13 cellular contexts compared by ENCODE assay signal in genomic region chr1:112625696-112626095, GRCh38. TPM values are rescaled to one million over a fixed set of nuclear protein-coding genes. Genes with fewer than 3 reads are reported as not detected.
DNase-seq lines count a peak whose midpoint lies in the region; ATAC-seq and TF ChIP-seq lines count a peak whose summit lies in the region.
"Had no signal": no experiment of that assay in that cellular context is flagged by ENCODE, and none has a peak within 500 bp of the region (broad histone marks: within the 10 kb centered on the region; RNA-seq: fewer than 3 reads in every experiment).

No MANE protein-coding gene starts in this region.

- H3K79me2 ChIP-seq in Loucy (ENCODE audit: insufficient read depth, low read length): peaks cover 100% of the 10 kb centered on the region
- H3K79me2 ChIP-seq in mammary epithelial cell (ENCODE audit: insufficient read depth, low read length): peaks cover 98% of the 10 kb centered on the region

- H4K8ac ChIP-seq in mesenchymal stem cell (ENCODE audit: low read length): no peak overlapping the region

- H3K9ac ChIP-seq in Loucy (ENCODE audit: low read depth, low read length, poor library complexity, severe bottlenecking) (no peak overlapping the region), mammary epithelial cell (ENCODE audit: insufficient read depth, low read length) (no peak overlapping the region), mesenchymal stem cell (ENCODE audit: low read length) (no peak overlapping the region)
- H3K9ac ChIP-seq: KMS-11 had no signal

- CTCF ChIA-PET in mammary epithelial cell (lab: Charles Lee; ENCODE audit: low non-redundant PET) (no interaction called here), Calu3 (lab: Charles Lee) (interaction anchor here (0.6 kb wide), 1 partner anchor 10 kb away, joined by 3 read pairs; no protein-coding TSS in a partner anchor)

- peaks cover 19% of the 10 kb centered on the region for H3K4me1 Mint-ChIP-seq in Calu3 (ENCODE audit: low read depth, unreplicated experiment)

- no peak overlapping the region for H4K91ac ChIP-seq in mesenchymal stem cell (ENCODE audit: low read length)

- no peak overlapping the region for H3K4ac ChIP-seq in mesenchymal stem cell (ENCODE audit: low read depth in 1 of 2, low read length in 2 of 2)

- H2AFZ ChIP-seq in Loucy (ENCODE audit: low read length) (no peak overlapping the region), mammary epithelial cell (ENCODE audit: low read depth, low read length) (no peak overlapping the region), mesenchymal stem cell (ENCODE audit: low read depth, low read length) (no peak overlapping the region)

- no peak overlapping the region for H3K14ac ChIP-seq in mesenchymal stem cell (ENCODE audit: low read length in 2 of 2)

- H2BK12ac ChIP-seq in mesenchymal stem cell (ENCODE audit: low read length in 2 of 2): no peak overlapping the region

- H2BK120ac ChIP-seq in mesenchymal stem cell (ENCODE audit: low read depth, low read length): no peak overlapping the region

- no peak overlapping the region for H3K4me3 Mint-ChIP-seq in Calu3 (ENCODE audit: low read depth, unreplicated experiment)

- H3K9me3 ChIP-seq in BE2C: no peaks in the 10 kb centered on the region
- no peaks in the 10 kb centered on the region for H3K9me3 ChIP-seq in Loucy (ENCODE audit: insufficient read depth, low read depth, low read length)
- H3K9me3 ChIP-seq in mammary epithelial cell (replicated peaks; ENCODE audit: insufficient read depth, low read length): no peaks in the 10 kb centered on the region
- H3K9me3 ChIP-seq in mesenchymal stem cell (ENCODE audit: control insufficient read depth, low read length): no peaks in the 10 kb centered on the region
- H3K9me3 ChIP-seq: body of pancreas, pancreas had no signal

- peak; percentile 39 for DNase-seq in BE2C
- DNase-seq in mammary epithelial cell: peak; percentile 19
- peak; percentile 56 for DNase-seq in mesenchymal stem cell
- DNase-seq in activated gamma-delta T cell (lab: John Stamatoyannopoulos, UW): no peak
- DNase-seq in NCI-H524 (lab: John Stamatoyannopoulos, UW): no peak
- no peak for DNase-seq in Calu3
- DNase-seq: activated CD4-positive, alpha-beta T cell treated with anti-CD3 and anti-CD28 coated beads for 1 hour; DMS 273 treated with DMSO at 0.1 percent for 48 hours had no signal

- no peak overlapping the region for H2BK5ac ChIP-seq in mesenchymal stem cell (ENCODE audit: low read depth, low read length, poor library complexity, severe bottlenecking)

- H3K79me1 ChIP-seq in mesenchymal stem cell (replicated peaks; ENCODE audit: low read length, poor library complexity, severe bottlenecking): no peaks in the 10 kb centered on the region

- H3K4me1 ChIP-seq in BE2C (no peaks in the 10 kb centered on the region), Loucy (ENCODE audit: insufficient read depth, low read length, poor library complexity, severe bottlenecking) (peaks cover 54% of the 10 kb centered on the region), mammary epithelial cell (ENCODE audit: insufficient read depth, low read length) (peaks cover 26% of the 10 kb centered on the region), mesenchymal stem cell (ENCODE audit: control insufficient read depth, insufficient read depth, low read depth, low read length) (peaks cover 5% of the 10 kb centered on the region)

- no peak overlapping the region for H2BK15ac ChIP-seq in mesenchymal stem cell (ENCODE audit: low read depth, poor library complexity, severe bottlenecking)

- dilution Hi-C loops in mammary epithelial cell (cut with HindIII; ENCODE audit: low sequenced_read_pairs): loop anchor here (5.0 kb wide), 1 partner anchor 77 kb away; no protein-coding TSS in a partner anchor

- no peak overlapping the region for H3K23ac ChIP-seq in mesenchymal stem cell (ENCODE audit: low read length in 2 of 2)

- H3K27me3 Mint-ChIP-seq in Calu3 (ENCODE audit: unreplicated experiment): no peaks in the 10 kb centered on the region

- no peak overlapping the region for H3K18ac ChIP-seq in mesenchymal stem cell (ENCODE audit: low read depth in 1 of 2, low read length in 2 of 2)

- no peak overlapping the region for H3K27ac Mint-ChIP-seq in Calu3 (ENCODE audit: unreplicated experiment)

- H3K27me3 ChIP-seq in BE2C (no peaks in the 10 kb centered on the region), Loucy (ENCODE audit: insufficient read depth, low read length, poor library complexity, severe bottlenecking) (no peaks in the 10 kb centered on the region), mammary epithelial cell (ENCODE audit: insufficient read depth, low read length) (no peaks in the 10 kb centered on the region), mesenchymal stem cell (ENCODE audit: control insufficient read depth in 1 of 2, insufficient read depth in 1 of 2, low read length in 2 of 2) (no peaks in the 10 kb centered on the region)
- H3K27me3 ChIP-seq: body of pancreas, pancreas had no signal

- H3K36me3 ChIP-seq in BE2C (peaks cover 10% of the 10 kb centered on the region), Loucy (ENCODE audit: insufficient read depth, low read length) (no peaks in the 10 kb centered on the region; the same call in 1 of the 2 replicates), mammary epithelial cell (ENCODE audit: insufficient read depth, low read length) (peaks cover 7% of the 10 kb centered on the region), mesenchymal stem cell (ENCODE audit: control insufficient read depth in 1 of 2, insufficient read depth in 2 of 2, low read depth in 1 of 2, low read length in 2 of 2) (peaks cover 6 to 36% of the 10 kb centered on the region in 2 experiments)
- H3K36me3 ChIP-seq: pancreas had no signal

- H3F3A ChIP-seq in Loucy (ENCODE audit: low read depth): no peaks in the 10 kb centered on the region

- no peak for ATAC-seq in GM19467 (IDR thresholded peaks at IDR 0.05; ENCODE audit: unreplicated experiment)
- ATAC-seq: body of pancreas had no signal

- no peak overlapping the region for H3K4me3 ChIP-seq in BE2C (ENCODE audit: low read depth, low read length)
- H3K4me3 ChIP-seq in Loucy (ENCODE audit: low read length, poor library complexity, severe bottlenecking): peak overlapping the region; percentile 43
- no peak overlapping the region for H3K4me3 ChIP-seq in mammary epithelial cell (replicated peaks in 1 of 3; ENCODE audit: insufficient read depth in 1 of 3, low read depth in 2 of 3, low read length in 3 of 3)
- no peak overlapping the region for H3K4me3 ChIP-seq in mesenchymal stem cell (ENCODE audit: insufficient read depth in 1 of 2, low read depth in 1 of 2, low read length in 2 of 2)
- H3K4me3 ChIP-seq: body of pancreas, pancreas had no signal

- no peak overlapping the region for H2AK5ac ChIP-seq in mesenchymal stem cell (ENCODE audit: low read length, severe bottlenecking)

- intact Hi-C loops in mammary epithelial cell (cut with micrococcal nuclease) (loop anchor here (2.0 kb wide), 1 partner anchor 79 kb away; no protein-coding TSS in a partner anchor), Calu3 (cut with micrococcal nuclease; ENCODE audit: unreplicated experiment) (no loop called here)

- WGBS in mammary epithelial cell (ENCODE audit: low coverage, missing lambda C conversion rate): 95% methylated on average over 2 of the region's 2 CpGs
- WGBS in mesenchymal stem cell: 88% methylated on average over 2 of the region's 2 CpGs

- no TSS peak for BruUV-seq in mammary epithelial cell (replicated peaks; lab: Mats Ljungman, UMichigan)
- BruUV-seq in Calu3 (replicated peaks; lab: Mats Ljungman, UMichigan): no TSS peak

- in situ Hi-C loops in mammary epithelial cell (cut with MboI; ENCODE audit: low sequenced_read_pairs in 2 of 2): no loop called here

- no peaks in the 10 kb centered on the region for H3K9me2 ChIP-seq in Loucy (replicated peaks; ENCODE audit: low read depth, low read length)

- no peak for TF ChIP-seq CTCF in BE2C (IDR thresholded peaks at IDR 0.05; ENCODE audit: low read depth, low read length)
- no peak for TF ChIP-seq CTCF in Loucy (conservative IDR thresholded peaks at IDR 0.05; ENCODE audit: low read length)
- no peak for TF ChIP-seq CTCF in mammary epithelial cell (conservative IDR thresholded peaks at IDR 0.05 in 1 of 2, IDR thresholded peaks at IDR 0.05 in 1 of 2; ENCODE audit: extremely low read depth in 1 of 2, insufficient read depth in 1 of 2, low read depth in 1 of 2, low read length in 2 of 2)
- no peak for TF ChIP-seq CTCF in Calu3 (IDR thresholded peaks at IDR 0.05; ENCODE audit: unreplicated experiment)

- H3K27ac ChIP-seq in mammary epithelial cell (ENCODE audit: insufficient read depth, low read depth, low read length) (no peak overlapping the region), mesenchymal stem cell (ENCODE audit: low read length, poor library complexity, severe bottlenecking) (no peak overlapping the region)
- H3K27ac ChIP-seq: body of pancreas, KMS-11, pancreas had no signal

- H3K9me3 Mint-ChIP-seq in Calu3 (ENCODE audit: low read depth, unreplicated experiment): no peaks in the 10 kb centered on the region

- H4K20me1 ChIP-seq in Loucy (ENCODE audit: insufficient read depth, low read length, poor library complexity, severe bottlenecking) (peaks cover 85% of the 10 kb centered on the region), mammary epithelial cell (ENCODE audit: insufficient read depth, low read length) (peaks cover 6% of the 10 kb centered on the region)

- H3K4me2 ChIP-seq in Loucy (ENCODE audit: low read depth, low read length, poor library complexity, severe bottlenecking) (peak overlapping the region; percentile 40), mammary epithelial cell (ENCODE audit: insufficient read depth, low read depth, low read length) (no peak overlapping the region), mesenchymal stem cell (ENCODE audit: low read length, poor library complexity, severe bottlenecking) (no peak overlapping the region)
- H3K4me2 ChIP-seq: KMS-11 had no signal

- H3K36me3 Mint-ChIP-seq in Calu3 (ENCODE audit: insufficient read depth, unreplicated experiment): peaks cover 25% of the 10 kb centered on the region

RNA-seq across cellular contexts. Expression of gene CAPZA1, which starts 6.1 kb away (rescaled TPM):
- polyA plus RNA-seq in BE2C (2012; ENCODE audit: insufficient read depth, insufficient read length, low read depth): 111 TPM
- total RNA-seq in mammary epithelial cell: 100 to 1,000 TPM; 188 to 192 TPM
- 136 TPM for polyA plus RNA-seq in mammary epithelial cell
- 212 TPM for polyA minus RNA-seq in mammary epithelial cell
- 133 TPM for polyA plus RNA-seq in mesenchymal stem cell (2013, experiment 1 of 2)
- polyA plus RNA-seq in mesenchymal stem cell (2013, experiment 2 of 2): 140 TPM
- total RNA-seq in Calu3 (2022): 103 and 117 TPM in 2 replicates

RNA-seq across cellular contexts. Expression of gene ST7L, which starts 6.8 kb away (rescaled TPM):
- 39.2 TPM for polyA plus RNA-seq in BE2C (2012; ENCODE audit: insufficient read depth, insufficient read length, low read depth)
- total RNA-seq in mammary epithelial cell (10 to 100 TPM; 19.2 to 22.3 TPM), Calu3 (2022) (15.9 and 19.0 TPM in 2 replicates)
- polyA plus RNA-seq in mammary epithelial cell: 8.3 TPM
- polyA minus RNA-seq in mammary epithelial cell: 11.5 TPM
- 15.2 TPM for polyA plus RNA-seq in mesenchymal stem cell (2013, experiment 1 of 2)
- 14.9 TPM for polyA plus RNA-seq in mesenchymal stem cell (2013, experiment 2 of 2)

RNA-seq across cellular contexts. Expression of gene MOV10, which starts 48.8 kb away (rescaled TPM):
- 10.2 TPM for polyA plus RNA-seq in BE2C (2012; ENCODE audit: insufficient read depth, insufficient read length, low read depth)
- total RNA-seq in mammary epithelial cell (10 to 100 TPM; 52.2 to 76.0 TPM), Calu3 (2022) (71.4 and 80.0 TPM in 2 replicates)
- 65.2 TPM for polyA plus RNA-seq in mammary epithelial cell
- 81.0 TPM for polyA minus RNA-seq in mammary epithelial cell
- polyA plus RNA-seq in mesenchymal stem cell (2013, experiment 1 of 2): 62.1 TPM
- 60.3 TPM for polyA plus RNA-seq in mesenchymal stem cell (2013, experiment 2 of 2)

Comparison
In these comparisons a context has a peak if more than half of its experiments do, and no peak if none do; other contexts are left out.
1. DNase-seq: peak in BE2C (single experiment), mammary epithelial cell (single experiment) and mesenchymal stem cell (single experiment); none in activated gamma-delta T cell (single experiment), NCI-H524 (0 of 2) and Calu3 (single experiment).